14 cellular contexts compared by ENCODE assay signal in genomic region chr20:51013577-51014330, GRCh38.
"Had no signal": no experiment of that assay in that cellular context is flagged by ENCODE, and none has a peak within 500 bp of the region (broad histone marks: within the 10 kb centered on the region; RNA-seq: fewer than 3 reads in every experiment).

No MANE protein-coding gene starts in this region.

- ATAC-seq: heart left ventricle; stimulated activated effector memory CD8-positive, alpha-beta T cell treated with anti-CD3 and anti-CD28 coated beads, Interleukin-12 subunit alpha, Interleukin-12 subunit beta, amount 100 ng/mL, for 72 hours; T-helper 17 cell had no signal

- DNase-seq: activated B cell treated with CpG ODN at 0.5 μM for 24 hours; activated CD4-positive, alpha-beta T cell treated with anti-CD3 and anti-CD28 coated beads, Interleukin-2, amount 10 ng/mL, durations not matched to agents 24 days and 14 days; activated naive CD4-positive, alpha-beta T cell treated with Interleukin-2 at 50 U/mL for 16 hours; effector CD4-positive, alpha-beta T cell; heart left ventricle; islet precursor cell; left ventricle myocardium inferior; T-helper 17 cell; transverse colon had no signal

- H3K9me3 ChIP-seq: heart left ventricle, left ventricle myocardium inferior, transverse colon had no signal

- H3K27ac ChIP-seq: coronary artery, heart left ventricle, left ventricle myocardium inferior, transverse colon had no signal

- H3K9me3 Mint-ChIP-seq: activated B cell treated with CpG ODN at 0.5 μM for 24 hours; activated CD4-positive, alpha-beta T cell treated with anti-CD3 and anti-CD28 coated beads, Interleukin-2, amount 10 ng/mL, durations not matched to agents 24 days and 14 days; memory B cell; stimulated activated effector memory CD8-positive, alpha-beta T cell treated with anti-CD3 and anti-CD28 coated beads, Interleukin-12 subunit alpha, Interleukin-12 subunit beta, amount 100 ng/mL, for 72 hours had no signal

- H3K4me1 ChIP-seq: heart left ventricle, left ventricle myocardium inferior had no signal

- H3K27ac Mint-ChIP-seq: activated B cell treated with CpG ODN at 0.5 μM for 24 hours; activated CD4-positive, alpha-beta T cell treated with anti-CD3 and anti-CD28 coated beads, Interleukin-2, amount 10 ng/mL, durations not matched to agents 24 days and 14 days; memory B cell; stimulated activated effector memory CD8-positive, alpha-beta T cell treated with anti-CD3 and anti-CD28 coated beads, Interleukin-12 subunit alpha, Interleukin-12 subunit beta, amount 100 ng/mL, for 72 hours; T-helper 17 cell had no signal

- H3K4me2 ChIP-seq: smooth muscle cell had no signal

- H3K36me3 Mint-ChIP-seq: memory B cell; stimulated activated effector memory CD8-positive, alpha-beta T cell treated with anti-CD3 and anti-CD28 coated beads, Interleukin-12 subunit alpha, Interleukin-12 subunit beta, amount 100 ng/mL, for 72 hours had no signal

- H3K36me3 ChIP-seq: heart left ventricle, left ventricle myocardium inferior, transverse colon had no signal

- H3K4me3 Mint-ChIP-seq: activated B cell treated with CpG ODN at 0.5 μM for 24 hours; activated CD4-positive, alpha-beta T cell treated with anti-CD3 and anti-CD28 coated beads, Interleukin-2, amount 10 ng/mL, durations not matched to agents 24 days and 14 days; memory B cell; stimulated activated effector memory CD8-positive, alpha-beta T cell treated with anti-CD3 and anti-CD28 coated beads, Interleukin-12 subunit alpha, Interleukin-12 subunit beta, amount 100 ng/mL, for 72 hours; T-helper 17 cell had no signal

- FAIRE-seq: frontal cortex had no signal

- H3K27me3 ChIP-seq: transverse colon had no signal

- H3K4me3 ChIP-seq: coronary artery, heart left ventricle, left ventricle myocardium inferior, smooth muscle cell, transverse colon had no signal

- H3K4me1 Mint-ChIP-seq: activated CD4-positive, alpha-beta T cell treated with anti-CD3 and anti-CD28 coated beads, Interleukin-2, amount 10 ng/mL, durations not matched to agents 24 days and 14 days; memory B cell; stimulated activated effector memory CD8-positive, alpha-beta T cell treated with anti-CD3 and anti-CD28 coated beads, Interleukin-12 subunit alpha, Interleukin-12 subunit beta, amount 100 ng/mL, for 72 hours had no signal
